8 cellular contexts compared by ENCODE assay signal in the genomic region with DNA sequence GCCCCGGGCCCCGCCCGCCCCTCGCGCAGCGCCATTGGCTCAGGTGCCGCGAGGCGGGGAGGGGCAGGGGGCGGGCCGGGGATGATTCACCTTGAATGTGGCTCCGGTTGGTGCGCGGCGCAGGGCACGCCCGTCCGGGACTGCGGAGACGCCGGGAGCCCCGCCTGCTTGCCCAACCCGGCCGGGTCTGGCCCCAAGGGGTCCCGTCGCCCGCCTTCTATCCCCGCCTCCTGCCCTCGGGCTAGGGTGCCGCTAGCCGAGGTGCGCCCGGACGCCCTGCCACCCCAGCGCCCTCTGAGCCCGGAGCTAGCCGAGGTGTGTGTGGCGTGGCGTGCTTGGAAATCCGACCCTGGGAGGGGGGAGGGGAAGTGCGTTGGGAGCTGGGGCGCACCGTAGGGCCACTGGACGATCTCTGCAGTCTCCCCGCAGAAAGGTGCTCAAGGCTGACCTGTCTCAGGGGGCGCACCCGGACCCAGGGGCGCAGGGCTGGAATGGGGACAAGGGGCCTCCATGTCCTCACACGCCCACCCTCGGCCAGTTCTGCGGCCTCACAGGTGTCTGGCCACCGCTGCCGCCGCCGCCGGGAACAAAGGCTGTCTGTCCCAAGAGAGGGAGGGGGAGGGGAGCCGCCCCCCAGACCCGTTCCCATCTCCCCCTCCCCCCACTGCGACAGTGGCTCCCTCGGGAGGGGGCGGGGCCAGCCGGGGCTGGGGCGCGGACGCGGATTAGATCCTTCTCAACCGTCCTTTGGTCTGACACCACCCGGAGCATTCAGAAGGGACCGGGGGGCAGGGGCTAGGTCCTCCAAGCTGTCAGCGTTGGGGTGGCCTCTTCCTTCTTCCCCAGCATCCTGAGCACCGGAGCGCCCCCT.
DNase-seq lines count a peak whose midpoint lies in the region; ATAC-seq and TF ChIP-seq lines count a peak whose summit lies in the region.

No MANE protein-coding gene starts in this region.

- CTCF ChIA-PET in CD8-positive, alpha-beta memory T cell (lab: Charles Lee), result interaction anchor here (1.4 kb wide), 1 partner anchor 44 kb away, joined by 5 read pairs; no protein-coding TSS in a partner anchor
- CTCF ChIA-PET in HEK293T (lab: Yijun Ruan, JAX), result interaction anchor here (0.6 kb wide), 1 partner anchor 190 kb away, joined by 4 read pairs; no protein-coding TSS in a partner anchor

- peak overlapping the region; percentile 53 for H3K4me3 ChIP-seq in CD8-positive, alpha-beta memory T cell (ENCODE audit: low read length)

- no peaks in the 10 kb centered on the region for H3K36me3 ChIP-seq in CD8-positive, alpha-beta memory T cell (ENCODE audit: insufficient read depth, low read length)

- DNase-seq in CD8-positive, alpha-beta memory T cell, result peak; percentile 43 to 73 (median 57)
- DNase-seq in HEK293T (ENCODE audit: extremely low spot score), result peak; percentile 93
- peak; percentile 93 for DNase-seq in NCI-H2227 (lab: John Stamatoyannopoulos, UW; ENCODE audit: unreplicated experiment)
- peak; percentile 87 for DNase-seq in activated CD4-positive, alpha-beta T cell treated with anti-CD3 and anti-CD28 coated beads, Interleukin-2, amount 10 ng/mL, durations not matched to agents 24 days and 14 days
- DNase-seq in effector CD8-positive, alpha-beta T cell (lab: John Stamatoyannopoulos, UW), result peak; percentile 42
- DNase-seq in neural crest cell (ENCODE audit: low read depth, low spot score), result no peak
- DNase-seq in stimulated activated naive CD8-positive, alpha-beta T cell treated with anti-CD3 and anti-CD28 coated beads, Interleukin-15, amount 100 ng/mL, for 72 hours, result peak; percentile 72 to 73
- DNase-seq in GOT3 (lab: John Stamatoyannopoulos, UW), result no peak

- peak overlapping the region; percentile 59 for H3K27ac ChIP-seq in CD8-positive, alpha-beta memory T cell (ENCODE audit: low read depth, low read length)

- POLR2A ChIA-PET in CD8-positive, alpha-beta memory T cell (lab: Charles Lee), result no interaction called here
- POLR2A ChIA-PET in HEK293T (lab: Yijun Ruan, JAX), result interaction anchor here (1.1 to 1.4 kb wide), 3 partner anchors 7 to 44 kb away, joined by 3 to 6 read pairs (median 4); no protein-coding TSS in a partner anchor

- H3K4me1 Mint-ChIP-seq in CD8-positive, alpha-beta memory T cell, result peaks cover 34 to 56% (median 36%) of the 10 kb centered on the region in 3 donors
- H3K4me1 Mint-ChIP-seq in activated CD4-positive, alpha-beta T cell treated with anti-CD3 and anti-CD28 coated beads, Interleukin-2, amount 10 ng/mL, durations not matched to agents 24 days and 14 days, result peaks cover 28% of the 10 kb centered on the region
- H3K4me1 Mint-ChIP-seq in neural crest cell, result peaks cover 25% of the 10 kb centered on the region
- peaks cover 62% of the 10 kb centered on the region for H3K4me1 Mint-ChIP-seq in stimulated activated naive CD8-positive, alpha-beta T cell treated with anti-CD3 and anti-CD28 coated beads, Interleukin-15, amount 100 ng/mL, for 72 hours

- H3K36me3 Mint-ChIP-seq in CD8-positive, alpha-beta memory T cell, result no peaks in the 10 kb centered on the region
- no peaks in the 10 kb centered on the region for H3K36me3 Mint-ChIP-seq in activated CD4-positive, alpha-beta T cell treated with anti-CD3 and anti-CD28 coated beads, Interleukin-2, amount 10 ng/mL, durations not matched to agents 24 days and 14 days (ENCODE audit: low read depth)
- H3K36me3 Mint-ChIP-seq in neural crest cell (ENCODE audit: low read depth), result no peaks in the 10 kb centered on the region

- H3K4me1 ChIP-seq in CD8-positive, alpha-beta memory T cell (ENCODE audit: insufficient read depth, low read length), result peaks cover 51% of the 10 kb centered on the region

- H3K4me3 Mint-ChIP-seq in CD8-positive, alpha-beta memory T cell, result peak overlapping the region; percentile 73 to 90 (median 82)
- H3K4me3 Mint-ChIP-seq in activated CD4-positive, alpha-beta T cell treated with anti-CD3 and anti-CD28 coated beads, Interleukin-2, amount 10 ng/mL, durations not matched to agents 24 days and 14 days, result peak overlapping the region; percentile 73
- peak overlapping the region; percentile 79 for H3K4me3 Mint-ChIP-seq in neural crest cell
- peak overlapping the region; percentile 74 to 84 for H3K4me3 Mint-ChIP-seq in stimulated activated naive CD8-positive, alpha-beta T cell treated with anti-CD3 and anti-CD28 coated beads, Interleukin-15, amount 100 ng/mL, for 72 hours

- H3K27me3 ChIP-seq in CD8-positive, alpha-beta memory T cell (ENCODE audit: insufficient read depth, low read length, poor library complexity, severe bottlenecking), result peaks cover 60% of the 10 kb centered on the region

- H3K9me3 ChIP-seq in CD8-positive, alpha-beta memory T cell (ENCODE audit: low read length), result no peaks in the 10 kb centered on the region

- no peak for TF ChIP-seq CTCF in neural crest cell (conservative IDR thresholded peaks at IDR 0.05)

- H3K27me3 Mint-ChIP-seq in CD8-positive, alpha-beta memory T cell, result peaks cover 55 to 56% of the 10 kb centered on the region in 2 donors
- H3K27me3 Mint-ChIP-seq in activated CD4-positive, alpha-beta T cell treated with anti-CD3 and anti-CD28 coated beads, Interleukin-2, amount 10 ng/mL, durations not matched to agents 24 days and 14 days, result peaks cover 60% of the 10 kb centered on the region
- H3K27me3 Mint-ChIP-seq in neural crest cell (ENCODE audit: low read depth), result peaks cover 88% of the 10 kb centered on the region
- peaks cover 87% of the 10 kb centered on the region for H3K27me3 Mint-ChIP-seq in stimulated activated naive CD8-positive, alpha-beta T cell treated with anti-CD3 and anti-CD28 coated beads, Interleukin-15, amount 100 ng/mL, for 72 hours

- H3K9me3 Mint-ChIP-seq in CD8-positive, alpha-beta memory T cell, result peaks cover 0 to 3% (median 0%) of the 10 kb centered on the region in 5 donors
- no peaks in the 10 kb centered on the region for H3K9me3 Mint-ChIP-seq in activated CD4-positive, alpha-beta T cell treated with anti-CD3 and anti-CD28 coated beads, Interleukin-2, amount 10 ng/mL, durations not matched to agents 24 days and 14 days
- no peaks in the 10 kb centered on the region for H3K9me3 Mint-ChIP-seq in neural crest cell
- H3K9me3 Mint-ChIP-seq in stimulated activated naive CD8-positive, alpha-beta T cell treated with anti-CD3 and anti-CD28 coated beads, Interleukin-15, amount 100 ng/mL, for 72 hours, result no peaks in the 10 kb centered on the region

- H3K27ac Mint-ChIP-seq in CD8-positive, alpha-beta memory T cell, result no peak overlapping the region
- H3K27ac Mint-ChIP-seq in activated CD4-positive, alpha-beta T cell treated with anti-CD3 and anti-CD28 coated beads, Interleukin-2, amount 10 ng/mL, durations not matched to agents 24 days and 14 days, result no peak overlapping the region
- no peak overlapping the region for H3K27ac Mint-ChIP-seq in neural crest cell (ENCODE audit: unreplicated experiment)
- H3K27ac Mint-ChIP-seq in stimulated activated naive CD8-positive, alpha-beta T cell treated with anti-CD3 and anti-CD28 coated beads, Interleukin-15, amount 100 ng/mL, for 72 hours, result no peak overlapping the region

- ATAC-seq in stimulated activated naive CD8-positive, alpha-beta T cell treated with anti-CD3 and anti-CD28 coated beads, Interleukin-15, amount 100 ng/mL, for 72 hours, result peak; percentile 81

- intact Hi-C loops in activated CD4-positive, alpha-beta T cell treated with anti-CD3 and anti-CD28 coated beads, Interleukin-2, amount 10 ng/mL, durations not matched to agents 24 days and 14 days (cut with micrococcal nuclease), result loop anchor here (5.0 kb wide), 3 partner anchors 52 to 957 kb away; a partner anchor contains a TSS

TF ChIP-seq in HEK293T, 16 proteins besides CTCF, POLR2A, EP300 and RAD21:
- TF ChIP-seq FOXK2 (IDR thresholded peaks at IDR 0.05) (no peak), SUZ12 (IDR thresholded peaks at IDR 0.05) (no peak), FOXA1 (IDR thresholded peaks at IDR 0.05) (no peak), FOXM1 (IDR thresholded peaks at IDR 0.05; ENCODE audit: borderline replicate concordance) (no peak), SP1 (IDR thresholded peaks at IDR 0.05) (no peak), HDGF (IDR thresholded peaks at IDR 0.05; ENCODE audit: borderline replicate concordance) (no peak), ELF4 (IDR thresholded peaks at IDR 0.05) (no peak), NFRKB (IDR thresholded peaks at IDR 0.05) (no peak), TARDBP (IDR thresholded peaks at IDR 0.05) (no peak), ZNF384 (IDR thresholded peaks at IDR 0.05) (no peak), L3MBTL2 (conservative IDR thresholded peaks at IDR 0.05) (no peak)
- TF ChIP-seq, protein P1, sequence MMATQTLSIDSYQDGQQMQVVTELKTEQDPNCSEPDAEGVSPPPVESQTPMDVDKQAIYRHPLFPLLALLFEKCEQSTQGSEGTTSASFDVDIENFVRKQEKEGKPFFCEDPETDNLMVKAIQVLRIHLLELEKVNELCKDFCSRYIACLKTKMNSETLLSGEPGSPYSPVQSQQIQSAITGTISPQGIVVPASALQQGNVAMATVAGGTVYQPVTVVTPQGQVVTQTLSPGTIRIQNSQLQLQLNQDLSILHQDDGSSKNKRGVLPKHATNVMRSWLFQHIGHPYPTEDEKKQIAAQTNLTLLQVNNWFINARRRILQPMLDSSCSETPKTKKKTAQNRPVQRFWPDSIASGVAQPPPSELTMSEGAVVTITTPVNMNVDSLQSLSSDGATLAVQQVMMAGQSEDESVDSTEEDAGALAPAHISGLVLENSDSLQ (IDR thresholded peaks at IDR 0.05), result no peak

Comparison
In these comparisons a context has a peak if more than half of its experiments do, and no peak if none do; other contexts are left out.
1. DNase-seq: peak in CD8-positive, alpha-beta memory T cell (5 of 5), HEK293T (single experiment), NCI-H2227 (single experiment), activated CD4-positive, alpha-beta T cell treated with anti-CD3 and anti-CD28 coated beads, Interleukin-2, amount 10 ng/mL, durations not matched to agents 24 days and 14 days (single experiment), effector CD8-positive, alpha-beta T cell (single experiment) and stimulated activated naive CD8-positive, alpha-beta T cell treated with anti-CD3 and anti-CD28 coated beads, Interleukin-15, amount 100 ng/mL, for 72 hours (2 of 2); none in neural crest cell (single experiment) and GOT3 (single experiment).
2. Peak in every context shown above with its lines, with median percentiles within 50 percentile points of each other: H3K4me3 Mint-ChIP-seq.